1 cellular context compared by ENCODE assay signal in the genomic region with DNA sequence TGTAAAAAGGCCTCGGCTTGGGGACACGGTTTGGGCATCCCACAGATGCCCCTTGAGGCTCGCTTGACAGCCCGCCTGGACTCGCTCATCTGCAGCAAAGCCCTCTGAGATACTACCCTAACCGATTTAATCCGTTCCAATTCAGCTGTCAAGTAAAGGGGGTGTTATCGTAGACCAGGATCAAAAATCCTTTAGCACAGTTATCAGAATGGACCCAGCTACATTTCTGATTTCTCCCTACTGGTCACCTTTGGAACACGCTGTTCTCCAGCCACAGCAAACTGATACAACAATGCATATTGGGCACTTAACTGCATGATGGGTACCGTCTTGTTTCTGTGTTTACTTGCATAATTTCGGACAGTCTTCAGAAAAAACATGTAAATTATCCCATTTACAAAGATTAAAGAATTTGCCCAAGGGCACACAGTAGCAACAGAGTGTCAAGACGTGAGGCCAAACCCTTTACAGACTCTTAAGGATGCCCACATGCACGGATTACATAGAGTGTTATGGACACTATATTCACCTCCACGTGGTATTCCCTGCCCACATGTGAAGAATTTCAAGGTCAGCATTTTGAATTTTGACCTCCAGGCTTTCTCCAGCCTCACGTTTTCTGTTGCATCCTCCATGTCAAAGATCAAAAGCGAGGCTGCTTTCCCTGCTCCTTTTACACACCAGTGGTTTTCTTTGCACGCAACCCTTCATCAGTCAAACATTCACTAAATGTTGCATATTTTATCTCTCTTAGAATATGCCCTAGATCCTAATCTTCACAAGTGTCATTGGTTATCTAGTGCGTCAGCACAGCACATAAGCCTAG.
A peak's percentile ranks its signal among the peaks of the same experiment; 100 is the strongest.
TF ChIP-seq lines count a peak whose summit lies in the region.

No MANE protein-coding gene starts in this region.

TF ChIP-seq in HepG2, 621 proteins besides CTCF, POLR2A, EP300 and RAD21 (continued from another document and continues in another):
- TF ChIP-seq TBX2 (CRISPR knock-in tag; IDR thresholded peaks at IDR 0.05; ENCODE audit: borderline replicate concordance) (peak; percentile 60; the same call in 1 of the 2 replicates), EHMT2 (IDR thresholded peaks at IDR 0.05; ENCODE audit: borderline replicate concordance, low read depth, low read length) (no peak), MTF1 (CRISPR knock-in tag; IDR thresholded peaks at IDR 0.05) (0 out of 2 replicates have a peak, but pooled peaks have one; percentile 54), SNAPC5 (CRISPR knock-in tag; IDR thresholded peaks at IDR 0.05; ENCODE audit: borderline replicate concordance) (no peak), THRA (CRISPR knock-in tag; IDR thresholded peaks at IDR 0.05; ENCODE audit: borderline replicate concordance) (peak; percentile 27; the same call in 1 of the 2 replicates), MIXL1 (CRISPR knock-in tag; IDR thresholded peaks at IDR 0.05) (peak; percentile 25; the same call in 1 of the 2 replicates), SOX6 (IDR thresholded peaks at IDR 0.05) (no peak), SOX6 (CRISPR knock-in tag; IDR thresholded peaks at IDR 0.05) (peak; percentile 75), PATZ1 (CRISPR knock-in tag; IDR thresholded peaks at IDR 0.05) (peak; percentile 61), MED1 (CRISPR knock-in tag; IDR thresholded peaks at IDR 0.05) (peak; percentile 94), ARID5B (CRISPR knock-in tag; IDR thresholded peaks at IDR 0.05) (peak; percentile 98), HMGXB3 (CRISPR knock-in tag; IDR thresholded peaks at IDR 0.05; ENCODE audit: borderline replicate concordance) (peak; percentile 50; the same call in 1 of the 2 replicates), HOXD1 (CRISPR knock-in tag; IDR thresholded peaks at IDR 0.05) (no peak), NKX3-1 (CRISPR knock-in tag; IDR thresholded peaks at IDR 0.05) (0 out of 2 replicates have a peak, but pooled peaks have one; percentile 7), ZNF792 (CRISPR knock-in tag; IDR thresholded peaks at IDR 0.05) (0 out of 2 replicates have a peak, but pooled peaks have one; percentile 65), AHR (CRISPR knock-in tag; IDR thresholded peaks at IDR 0.05) (peak; percentile 96), ZNF510 (CRISPR knock-in tag; IDR thresholded peaks at IDR 0.05; ENCODE audit: low read depth) (no peak), IRF2 (CRISPR knock-in tag; IDR thresholded peaks at IDR 0.05) (0 out of 2 replicates have a peak, but pooled peaks have one; percentile 26), ZNF281 (CRISPR knock-in tag; IDR thresholded peaks at IDR 0.05; ENCODE audit: borderline replicate concordance) (peak; percentile 63; the same call in 1 of the 2 replicates), DBP (CRISPR knock-in tag; IDR thresholded peaks at IDR 0.05; ENCODE audit: not compliant biosample characterization) (no peak), POGZ (CRISPR knock-in tag; IDR thresholded peaks at IDR 0.05) (peak; percentile 23; the same call in 1 of the 2 replicates)
- TF ChIP-seq, protein P1, sequence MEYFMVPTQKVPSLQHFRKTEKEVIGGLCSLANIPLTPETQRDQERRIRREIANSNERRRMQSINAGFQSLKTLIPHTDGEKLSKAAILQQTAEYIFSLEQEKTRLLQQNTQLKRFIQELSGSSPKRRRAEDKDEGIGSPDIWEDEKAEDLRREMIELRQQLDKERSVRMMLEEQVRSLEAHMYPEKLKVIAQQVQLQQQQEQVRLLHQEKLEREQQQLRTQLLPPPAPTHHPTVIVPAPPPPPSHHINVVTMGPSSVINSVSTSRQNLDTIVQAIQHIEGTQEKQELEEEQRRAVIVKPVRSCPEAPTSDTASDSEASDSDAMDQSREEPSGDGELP (IDR thresholded peaks at IDR 0.05; ENCODE audit: borderline replicate concordance, low read depth) = peak; percentile 54; the same call in 1 of the 2 replicates
- TF ChIP-seq, protein P2, sequence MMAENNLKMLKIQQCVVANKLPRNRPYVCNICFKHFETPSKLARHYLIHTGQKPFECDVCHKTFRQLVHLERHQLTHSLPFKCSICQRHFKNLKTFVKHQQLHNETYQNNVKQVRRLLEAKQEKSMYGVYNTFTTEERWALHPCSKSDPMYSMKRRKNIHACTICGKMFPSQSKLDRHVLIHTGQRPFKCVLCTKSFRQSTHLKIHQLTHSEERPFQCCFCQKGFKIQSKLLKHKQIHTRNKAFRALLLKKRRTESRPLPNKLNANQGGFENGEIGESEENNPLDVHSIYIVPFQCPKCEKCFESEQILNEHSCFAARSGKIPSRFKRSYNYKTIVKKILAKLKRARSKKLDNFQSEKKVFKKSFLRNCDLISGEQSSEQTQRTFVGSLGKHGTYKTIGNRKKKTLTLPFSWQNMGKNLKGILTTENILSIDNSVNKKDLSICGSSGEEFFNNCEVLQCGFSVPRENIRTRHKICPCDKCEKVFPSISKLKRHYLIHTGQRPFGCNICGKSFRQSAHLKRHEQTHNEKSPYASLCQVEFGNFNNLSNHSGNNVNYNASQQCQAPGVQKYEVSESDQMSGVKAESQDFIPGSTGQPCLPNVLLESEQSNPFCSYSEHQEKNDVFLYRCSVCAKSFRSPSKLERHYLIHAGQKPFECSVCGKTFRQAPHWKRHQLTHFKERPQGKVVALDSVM (CRISPR knock-in tag; IDR thresholded peaks at IDR 0.05) = peak; percentile 72
- TF ChIP-seq, protein P3, sequence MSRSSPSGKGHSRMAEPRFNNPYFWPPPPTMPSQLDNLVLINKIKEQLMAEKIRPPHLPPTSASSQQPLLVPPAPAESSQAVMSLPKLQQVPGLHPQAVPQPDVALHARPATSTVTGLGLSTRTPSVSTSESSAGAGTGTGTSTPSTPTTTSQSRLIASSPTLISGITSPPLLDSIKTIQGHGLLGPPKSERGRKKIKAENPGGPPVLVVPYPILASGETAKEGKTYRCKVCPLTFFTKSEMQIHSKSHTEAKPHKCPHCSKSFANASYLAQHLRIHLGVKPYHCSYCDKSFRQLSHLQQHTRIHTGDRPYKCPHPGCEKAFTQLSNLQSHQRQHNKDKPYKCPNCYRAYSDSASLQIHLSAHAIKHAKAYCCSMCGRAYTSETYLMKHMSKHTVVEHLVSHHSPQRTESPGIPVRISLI (CRISPR knock-in tag; IDR thresholded peaks at IDR 0.05; ENCODE audit: borderline replicate concordance) = peak; percentile 14; the same call in 1 of the 2 replicates
